In the genomic region with DNA sequence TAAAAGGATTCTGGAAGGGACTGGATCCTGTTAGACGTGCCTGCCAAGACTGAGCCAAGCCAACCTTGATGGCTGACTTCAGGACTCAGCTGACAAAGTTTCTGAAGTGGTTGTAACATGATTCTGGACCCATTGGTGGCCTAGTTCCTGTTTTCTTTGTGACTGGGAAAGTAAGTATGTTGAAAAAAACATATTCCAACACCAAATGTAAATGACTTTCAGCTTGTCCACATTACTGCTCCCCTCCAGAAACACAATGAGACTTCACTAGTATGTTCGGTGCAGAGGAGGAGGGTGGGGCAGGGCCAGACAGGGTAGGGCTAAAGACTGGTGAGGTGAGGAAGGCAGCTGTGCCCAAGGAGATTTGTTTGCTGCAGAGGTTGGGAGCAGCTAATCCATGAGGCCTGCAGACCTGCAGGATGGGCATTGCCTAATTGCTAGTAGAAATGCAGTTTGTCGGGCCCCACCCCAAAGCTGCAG, we compare ENCODE assay signal across 13 cellular contexts. TPM values are rescaled to one million over a fixed set of nuclear protein-coding genes. Genes with fewer than 3 reads are reported as not detected.
DNase-seq lines count a peak whose midpoint lies in the region; ATAC-seq and TF ChIP-seq lines count a peak whose summit lies in the region.
"Had no signal": no experiment of that assay in that cellular context is flagged by ENCODE, and none has a peak within 500 bp of the region (broad histone marks: within the 10 kb centered on the region; RNA-seq: fewer than 3 reads in every experiment).

No MANE protein-coding gene starts in this region.

- peak; percentile 44 for DNase-seq in DMS79 treated with DMSO at 0.1 percent for 48 hours (lab: John Stamatoyannopoulos, UW)
- DNase-seq in DMS79 (lab: John Stamatoyannopoulos, UW): no peak
- DNase-seq in caudate nucleus (lab: John Stamatoyannopoulos, UW): peak in 1 of 61 donors; percentile 62
- no peak for DNase-seq in hepatocyte (ENCODE audit: low spot score)
- DNase-seq in suprapubic skin (ENCODE audit: low spot score in 2 of 2): no peak
- DNase-seq in natural killer cell treated with Interleukin-12 subunit alpha and Interleukin-12 subunit beta and Interleukin-15 and Interleukin-18, amount 100 ng/mL, for 72 hours (ENCODE audit: low spot score): no peak
- no peak for DNase-seq in NCI-H2029 treated with DMSO at 0.1 percent for 48 hours (lab: John Stamatoyannopoulos, UW)
- no peak for DNase-seq in WERI-Rb-1
- DNase-seq: activated CD4-positive, alpha-beta T cell treated with anti-CD3 and anti-CD28 coated beads for 48 hours; activated effector memory CD4-positive, alpha-beta T cell treated with anti-CD3 and anti-CD28 coated beads, Interleukin-2, amount 50 U/mL, for 16 hours; NCI-H1694; NK-92 treated with Interleukin-12 subunit alpha and Interleukin-12 subunit beta, amount 100 ng/mL, for 24 hours had no signal

- H3K36me3 Mint-ChIP-seq in natural killer cell treated with Interleukin-12 subunit alpha and Interleukin-12 subunit beta and Interleukin-15 and Interleukin-18, amount 100 ng/mL, for 72 hours: peaks cover 17% of the 10 kb centered on the region

- no peak for TF ChIP-seq POLR2A in suprapubic skin (IDR thresholded peaks at IDR 0.05)

- H3K27me3 ChIP-seq in hepatocyte: no peaks in the 10 kb centered on the region
- no peaks in the 10 kb centered on the region for H3K27me3 ChIP-seq in suprapubic skin
- H3K27me3 ChIP-seq in WERI-Rb-1 (ENCODE audit: insufficient read depth, low read depth, severe bottlenecking): no peaks in the 10 kb centered on the region

- H3K27ac Mint-ChIP-seq in natural killer cell treated with Interleukin-12 subunit alpha and Interleukin-12 subunit beta and Interleukin-15 and Interleukin-18, amount 100 ng/mL, for 72 hours: no peak overlapping the region

- peaks cover 0 to 10% of the 10 kb centered on the region in 2 donors for H3K4me1 Mint-ChIP-seq in natural killer cell treated with Interleukin-12 subunit alpha and Interleukin-12 subunit beta and Interleukin-15 and Interleukin-18, amount 100 ng/mL, for 72 hours (ENCODE audit: low read depth in 2 of 2)

- no peaks in the 10 kb centered on the region for H3K9me2 ChIP-seq in hepatocyte (replicated peaks; ENCODE audit: insufficient read depth)

- no peaks in the 10 kb centered on the region for H3K9me3 ChIP-seq in hepatocyte (ENCODE audit: low read depth)
- H3K9me3 ChIP-seq in suprapubic skin: no peaks in the 10 kb centered on the region
- H3K9me3 ChIP-seq in WERI-Rb-1 (ENCODE audit: severe bottlenecking): no peaks in the 10 kb centered on the region

- H3K9me3 Mint-ChIP-seq in natural killer cell treated with Interleukin-12 subunit alpha and Interleukin-12 subunit beta and Interleukin-15 and Interleukin-18, amount 100 ng/mL, for 72 hours: no peaks in the 10 kb centered on the region

- H3K27ac ChIP-seq in caudate nucleus (ENCODE audit: low read depth, low read length): peak overlapping the region; percentile 86
- H3K27ac ChIP-seq in hepatocyte: peak overlapping the region; percentile 30
- peak overlapping the region; percentile 45 for H3K27ac ChIP-seq in suprapubic skin
- H3K27ac ChIP-seq in WERI-Rb-1: no peak overlapping the region
- H3K27ac ChIP-seq: 22Rv1 had no signal

- H4K20me1 ChIP-seq in hepatocyte (ENCODE audit: insufficient read depth, poor library complexity, severe bottlenecking): no peaks in the 10 kb centered on the region

- H3K27me3 Mint-ChIP-seq in natural killer cell treated with Interleukin-12 subunit alpha and Interleukin-12 subunit beta and Interleukin-15 and Interleukin-18, amount 100 ng/mL, for 72 hours: no peaks in the 10 kb centered on the region

- H3K4me2 ChIP-seq in hepatocyte: no peak overlapping the region

- no peaks in the 10 kb centered on the region for H3K36me3 ChIP-seq in hepatocyte (replicated peaks; ENCODE audit: insufficient read depth, low read depth)
- peaks cover 94% of the 10 kb centered on the region for H3K36me3 ChIP-seq in suprapubic skin
- peaks cover 100% of the 10 kb centered on the region for H3K36me3 ChIP-seq in WERI-Rb-1

- H3K4me1 ChIP-seq in hepatocyte (ENCODE audit: insufficient read depth) (peaks cover 2% of the 10 kb centered on the region), suprapubic skin (peaks cover 27% of the 10 kb centered on the region)

- H3K4me3 ChIP-seq in hepatocyte (no peak overlapping the region), suprapubic skin (no peak overlapping the region), WERI-Rb-1 (ENCODE audit: low read depth, low read length) (no peak overlapping the region)

- H3K4me3 Mint-ChIP-seq in natural killer cell treated with Interleukin-12 subunit alpha and Interleukin-12 subunit beta and Interleukin-15 and Interleukin-18, amount 100 ng/mL, for 72 hours: no peak overlapping the region

- no peak for ATAC-seq in natural killer cell treated with Interleukin-12 subunit alpha and Interleukin-12 subunit beta and Interleukin-15 and Interleukin-18, amount 100 ng/mL, for 72 hours

- peaks cover 6% of the 10 kb centered on the region for H3K79me2 ChIP-seq in hepatocyte

- WGBS in hepatocyte (ENCODE audit: low lambda C conversion rate, missing lambda C conversion rate): 86% methylated on average over 3 of the region's 3 CpGs
- WGBS in suprapubic skin: 34% methylated on average over 3 of the region's 3 CpGs

- TF ChIP-seq EP300 in suprapubic skin (IDR thresholded peaks at IDR 0.05): no peak

- TF ChIP-seq CTCF in hepatocyte (IDR thresholded peaks at IDR 0.05; ENCODE audit: poor library complexity) (no peak), suprapubic skin (IDR thresholded peaks at IDR 0.05) (no peak), WERI-Rb-1 (IDR thresholded peaks at IDR 0.05; ENCODE audit: low read depth, low read length) (no peak)

- H2AFZ ChIP-seq in hepatocyte: no peak overlapping the region

RNA-seq across cellular contexts. Expression of a gene that starts 26.4 kb away (rescaled TPM):
- total RNA-seq in hepatocyte: 68.5 and 71.2 TPM in 2 replicates
- 90.1 and 126 TPM in 2 replicates for polyA plus RNA-seq in hepatocyte
- 10 to 100 TPM; 53.2 to 73.3 (median 65.9) TPM for total RNA-seq in suprapubic skin
- total RNA-seq in natural killer cell treated with Interleukin-12 subunit alpha and Interleukin-12 subunit beta and Interleukin-15 and Interleukin-18, amount 100 ng/mL, for 72 hours: 100 to 1,000 TPM; 147 to 161 TPM

RNA-seq across cellular contexts. Expression of a gene that starts 36.1 kb away (rescaled TPM):
- total RNA-seq in hepatocyte (31.3 and 47.4 TPM in 2 replicates), suprapubic skin (10 to 100 TPM; 49.1 to 68.5 (median 60.9) TPM)
- 29.9 and 33.3 TPM in 2 replicates for polyA plus RNA-seq in hepatocyte
- total RNA-seq in natural killer cell treated with Interleukin-12 subunit alpha and Interleukin-12 subunit beta and Interleukin-15 and Interleukin-18, amount 100 ng/mL, for 72 hours: 10 to 100 TPM; 17.9 to 36.4 TPM

RNA-seq across cellular contexts. Expression of a gene that starts 44.8 kb away (rescaled TPM):
- 49.2 and 69.7 TPM in 2 replicates for total RNA-seq in hepatocyte
- 35.7 and 41.8 TPM in 2 replicates for polyA plus RNA-seq in hepatocyte
- 10 to 100 TPM; 44.7 to 87.1 (median 58.3) TPM for total RNA-seq in suprapubic skin
- total RNA-seq in natural killer cell treated with Interleukin-12 subunit alpha and Interleukin-12 subunit beta and Interleukin-15 and Interleukin-18, amount 100 ng/mL, for 72 hours: 1 to 10 TPM; 2.7 to 5.9 TPM

RNA-seq across cellular contexts. Expression of a gene that starts 48.0 kb away (rescaled TPM):
- 8.1 and 8.2 TPM in 2 replicates for total RNA-seq in hepatocyte
- polyA plus RNA-seq in hepatocyte: 11.2 and 13.7 TPM in 2 replicates
- total RNA-seq in suprapubic skin: 10 to 100 TPM in 2 of 4 donors, 1 to 10 TPM in 2; 6.2 to 37.7 (median 10.9) TPM
- total RNA-seq in natural killer cell treated with Interleukin-12 subunit alpha and Interleukin-12 subunit beta and Interleukin-15 and Interleukin-18, amount 100 ng/mL, for 72 hours: 10 to 100 TPM in 1 of 2 donors, 1 to 10 TPM in 1; 8.3 to 14.8 TPM
